25 cellular contexts compared by ENCODE assay signal in genomic region chr5:162221884-162222283, GRCh38.
"Had no signal": no experiment of that assay in that cellular context is flagged by ENCODE, and none has a peak within 500 bp of the region (broad histone marks: within the 10 kb centered on the region; RNA-seq: fewer than 3 reads in every experiment).

No MANE protein-coding gene starts in this region.

- H3K27ac ChIP-seq: esophagus muscularis mucosa, left lung, lower lobe of right lung, stomach, thyroid gland, upper lobe of right lung had no signal

- H3K27me3 ChIP-seq: esophagus muscularis mucosa, left lung, stomach, thyroid gland, upper lobe of right lung had no signal

- H3K4me3 ChIP-seq: esophagus muscularis mucosa, left lung, lower lobe of right lung, stomach, thyroid gland, upper lobe of right lung had no signal

- DNase-seq: activated CD4-positive, alpha-beta T cell treated with anti-CD3 and anti-CD28 coated beads for 36 hours; activated CD4-positive, CD25-positive, alpha-beta regulatory T cell; activated CD8-positive, alpha-beta memory T cell treated with anti-CD3 and anti-CD28 coated beads, Interleukin-2, amount 10 ng/mL, durations not matched to agents 7 days and 5 days; activated CD8-positive, alpha-beta T cell treated with anti-CD3 and anti-CD28 coated beads, Interleukin-2, amount 10 ng/mL, durations not matched to agents 7 days and 5 days; activated naive CD8-positive, alpha-beta T cell treated with anti-CD3 and anti-CD28 coated beads, Interleukin-2, amount 50 U/mL, for 24 hours; activated T-cell treated with anti-CD3 and anti-CD28 coated beads, Interleukin-2, amount 50 U/mL, for 48 hours; amygdala; cortex of kidney; effector memory CD8-positive, alpha-beta T cell; foreskin melanocyte; kidney glomerular epithelial cell; left lung; lower lobe of right lung; mesenchymal stem cell; naive thymus-derived CD8-positive, alpha-beta T cell; right cardiac atrium; stimulated activated CD4-positive, alpha-beta T cell treated with anti-CD3 and anti-CD28 coated beads, Interleukin-15, amount 100 ng/mL, for 24 hours; stimulated activated CD4-positive, alpha-beta T cell treated with anti-CD3 and anti-CD28 coated beads, Interleukin-2, amount 100 ng/mL, for 24 hours; stimulated activated naive B cell treated with anti-CD40 and anti-IgM and Interleukin-4, amounts not matched to agents 10 μg/mL and 1 μg/mL and 100 μg/mL, for 72 hours; stomach; thyroid gland; upper lobe of right lung had no signal

- H3K4me1 Mint-ChIP-seq: activated CD4-positive, alpha-beta T cell treated with anti-CD3 and anti-CD28 coated beads for 36 hours; activated CD8-positive, alpha-beta memory T cell treated with anti-CD3 and anti-CD28 coated beads, Interleukin-2, amount 10 ng/mL, durations not matched to agents 7 days and 5 days; activated naive CD4-positive, alpha-beta T cell treated with anti-CD3 and anti-CD28 coated beads, Interleukin-2, amount 50 U/mL, for 24 hours; activated naive CD8-positive, alpha-beta T cell treated with anti-CD3 and anti-CD28 coated beads, Interleukin-2, amount 50 U/mL, for 24 hours; naive thymus-derived CD8-positive, alpha-beta T cell; stimulated activated naive B cell treated with anti-CD40 and anti-IgM and Interleukin-4, amounts not matched to agents 10 μg/mL and 1 μg/mL and 100 μg/mL, for 72 hours had no signal

- H3K4me3 Mint-ChIP-seq: activated CD4-positive, alpha-beta T cell treated with anti-CD3 and anti-CD28 coated beads for 36 hours; activated CD8-positive, alpha-beta memory T cell treated with anti-CD3 and anti-CD28 coated beads, Interleukin-2, amount 10 ng/mL, durations not matched to agents 7 days and 5 days; activated CD8-positive, alpha-beta T cell treated with anti-CD3 and anti-CD28 coated beads, Interleukin-2, amount 10 ng/mL, durations not matched to agents 7 days and 5 days; activated naive CD4-positive, alpha-beta T cell treated with anti-CD3 and anti-CD28 coated beads, Interleukin-2, amount 50 U/mL, for 24 hours; activated naive CD8-positive, alpha-beta T cell treated with anti-CD3 and anti-CD28 coated beads, Interleukin-2, amount 50 U/mL, for 24 hours; effector memory CD8-positive, alpha-beta T cell; naive thymus-derived CD8-positive, alpha-beta T cell; stimulated activated naive B cell treated with anti-CD40 and anti-IgM and Interleukin-4, amounts not matched to agents 10 μg/mL and 1 μg/mL and 100 μg/mL, for 72 hours had no signal

- H3K27me3 Mint-ChIP-seq: activated CD4-positive, alpha-beta T cell treated with anti-CD3 and anti-CD28 coated beads for 36 hours; activated CD8-positive, alpha-beta memory T cell treated with anti-CD3 and anti-CD28 coated beads, Interleukin-2, amount 10 ng/mL, durations not matched to agents 7 days and 5 days; activated naive CD4-positive, alpha-beta T cell treated with anti-CD3 and anti-CD28 coated beads, Interleukin-2, amount 50 U/mL, for 24 hours; activated naive CD8-positive, alpha-beta T cell treated with anti-CD3 and anti-CD28 coated beads, Interleukin-2, amount 50 U/mL, for 24 hours; effector memory CD8-positive, alpha-beta T cell; naive thymus-derived CD8-positive, alpha-beta T cell; stimulated activated naive B cell treated with anti-CD40 and anti-IgM and Interleukin-4, amounts not matched to agents 10 μg/mL and 1 μg/mL and 100 μg/mL, for 72 hours had no signal

- H3K9me3 ChIP-seq: left lung, lower lobe of right lung, thyroid gland, upper lobe of right lung had no signal

- H3K27ac Mint-ChIP-seq: activated CD4-positive, alpha-beta T cell treated with anti-CD3 and anti-CD28 coated beads for 36 hours; activated CD8-positive, alpha-beta memory T cell treated with anti-CD3 and anti-CD28 coated beads, Interleukin-2, amount 10 ng/mL, durations not matched to agents 7 days and 5 days; activated CD8-positive, alpha-beta T cell treated with anti-CD3 and anti-CD28 coated beads, Interleukin-2, amount 10 ng/mL, durations not matched to agents 7 days and 5 days; activated naive CD4-positive, alpha-beta T cell treated with anti-CD3 and anti-CD28 coated beads, Interleukin-2, amount 50 U/mL, for 24 hours; activated naive CD8-positive, alpha-beta T cell treated with anti-CD3 and anti-CD28 coated beads, Interleukin-2, amount 50 U/mL, for 24 hours; activated T-helper 2 cell treated with anti-CD3 and anti-CD28 coated beads, Interferon-gamma antibody, Interleukin-2, Interleukin-4, amounts not matched to agents 10 μg/mL and 5 μg/mL and 100 μg/mL, durations not matched to agents 14 hours and 24 hours and 36 hours; effector memory CD8-positive, alpha-beta T cell; naive thymus-derived CD8-positive, alpha-beta T cell; stimulated activated naive B cell treated with anti-CD40 and anti-IgM and Interleukin-4, amounts not matched to agents 10 μg/mL and 1 μg/mL and 100 μg/mL, for 72 hours had no signal

- H3K4me1 ChIP-seq: esophagus muscularis mucosa, left lung, lower lobe of right lung, stomach, thyroid gland, upper lobe of right lung had no signal

- ATAC-seq: activated CD4-positive, alpha-beta T cell treated with anti-CD3 and anti-CD28 coated beads for 36 hours; activated CD8-positive, alpha-beta memory T cell treated with anti-CD3 and anti-CD28 coated beads, Interleukin-2, amount 10 ng/mL, durations not matched to agents 7 days and 5 days; activated CD8-positive, alpha-beta T cell treated with anti-CD3 and anti-CD28 coated beads, Interleukin-2, amount 10 ng/mL, durations not matched to agents 7 days and 5 days; activated naive CD8-positive, alpha-beta T cell treated with anti-CD3 and anti-CD28 coated beads, Interleukin-2, amount 50 U/mL, for 24 hours; effector memory CD8-positive, alpha-beta T cell; left lung; lower lobe of right lung; naive thymus-derived CD8-positive, alpha-beta T cell; right cardiac atrium; stimulated activated naive B cell treated with anti-CD40 and anti-IgM and Interleukin-4, amounts not matched to agents 10 μg/mL and 1 μg/mL and 100 μg/mL, for 72 hours; upper lobe of right lung had no signal

- H3K36me3 ChIP-seq: esophagus muscularis mucosa, left lung, lower lobe of right lung, stomach, thyroid gland, upper lobe of right lung had no signal

- H3K36me3 Mint-ChIP-seq: activated CD8-positive, alpha-beta memory T cell treated with anti-CD3 and anti-CD28 coated beads, Interleukin-2, amount 10 ng/mL, durations not matched to agents 7 days and 5 days; activated naive CD4-positive, alpha-beta T cell treated with anti-CD3 and anti-CD28 coated beads, Interleukin-2, amount 50 U/mL, for 24 hours; stimulated activated naive B cell treated with anti-CD40 and anti-IgM and Interleukin-4, amounts not matched to agents 10 μg/mL and 1 μg/mL and 100 μg/mL, for 72 hours had no signal
